8 cellular contexts compared by ENCODE assay signal in the genomic region with DNA sequence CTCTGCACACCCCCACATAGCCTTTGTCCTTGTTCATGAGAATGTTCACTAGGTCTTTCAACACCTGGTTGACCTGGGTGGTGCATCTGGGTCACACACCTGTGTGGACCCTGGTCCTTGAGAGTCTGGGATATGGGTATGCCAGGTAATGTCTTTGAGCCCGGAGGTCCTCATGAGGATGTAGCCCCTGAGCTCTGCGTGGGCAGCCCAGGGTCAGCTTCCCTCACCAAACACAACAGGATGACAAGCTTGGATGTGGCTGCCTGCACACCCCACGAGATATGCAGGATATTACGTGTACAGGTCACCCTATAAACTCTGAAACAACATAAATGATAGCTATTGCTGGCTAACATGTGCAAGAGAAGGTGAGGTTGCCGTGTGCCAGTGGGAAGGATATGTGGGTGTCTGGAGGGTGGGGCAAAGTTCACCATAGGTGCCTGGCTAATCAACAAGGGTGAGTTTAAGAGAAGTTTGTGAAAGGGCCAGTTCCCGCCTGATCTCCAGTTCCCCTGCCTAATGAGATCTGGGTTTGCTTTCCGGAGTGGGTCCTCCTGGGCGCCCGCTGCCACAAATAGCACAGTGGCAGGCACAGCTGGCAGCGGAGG. TPM values are rescaled to one million over a fixed set of nuclear protein-coding genes. Genes with fewer than 3 reads are reported as not detected.
DNase-seq lines count a peak whose midpoint lies in the region; ATAC-seq and TF ChIP-seq lines count a peak whose summit lies in the region.

No MANE protein-coding gene starts in this region.

- no peak for DNase-seq in WERI-Rb-1
- DNase-seq in left ventricle myocardium inferior = no peak
- no peak for DNase-seq in sigmoid colon
- no peak for DNase-seq in NCI-H146 treated with DMSO at 0.1 percent for 48 hours (lab: John Stamatoyannopoulos, UW; ENCODE audit: unreplicated experiment)
- no peak for DNase-seq in HCEC 1CT

- no peak for TF ChIP-seq CTCF in GM12875 (IDR thresholded peaks at IDR 0.05; ENCODE audit: borderline replicate concordance, insufficient read depth, low read depth, low read length)
- TF ChIP-seq CTCF in WERI-Rb-1 (IDR thresholded peaks at IDR 0.05; ENCODE audit: low read depth, low read length) = no peak
- no peak for TF ChIP-seq CTCF in left ventricle myocardium inferior (IDR thresholded peaks at IDR 0.05; ENCODE audit: borderline replicate concordance)
- no peak for TF ChIP-seq CTCF in sigmoid colon (IDR thresholded peaks at IDR 0.05)

- 20 to 21% methylated on average over 10 of the region's 10 CpGs for WGBS in sigmoid colon, 2 donors

- no peaks in the 10 kb centered on the region for H3K9me3 ChIP-seq in WERI-Rb-1 (ENCODE audit: severe bottlenecking)
- H3K9me3 ChIP-seq in left ventricle myocardium inferior (replicated peaks) = no peaks in the 10 kb centered on the region
- H3K9me3 ChIP-seq in sigmoid colon = no peaks in the 10 kb centered on the region

- peaks cover 67% of the 10 kb centered on the region for H3K4me1 ChIP-seq in left ventricle myocardium inferior
- peaks cover 0 to 27% (median 20%) of the 10 kb centered on the region in 4 donors for H3K4me1 ChIP-seq in sigmoid colon

- TF ChIP-seq EP300 in sigmoid colon (IDR thresholded peaks at IDR 0.05) = no peak

- intact Hi-C loops in left ventricle myocardium inferior (cut with micrococcal nuclease) = no loop called here
- intact Hi-C loops in sigmoid colon (cut with DNase I) = loop anchor here (2.0 kb wide), 1 partner anchor 122 kb away; no protein-coding TSS in a partner anchor

- ATAC-seq in GM21737 (IDR thresholded peaks at IDR 0.05; ENCODE audit: unreplicated experiment) = no peak
- no peak for ATAC-seq in GM21526 (IDR thresholded peaks at IDR 0.05; ENCODE audit: low FRiP score, unreplicated experiment)

- H3K27ac ChIP-seq in WERI-Rb-1 (no peak overlapping the region), left ventricle myocardium inferior (replicated peaks) (peak overlapping the region; percentile 95), sigmoid colon (peak overlapping the region; percentile 86 to 95 (median 92))

- peak overlapping the region; percentile 92 for H3K4me3 ChIP-seq in GM12875 (ENCODE audit: low read depth, low read length)
- H3K4me3 ChIP-seq in WERI-Rb-1 (ENCODE audit: low read depth, low read length) = peak overlapping the region; percentile 72
- H3K4me3 ChIP-seq in left ventricle myocardium inferior = peak overlapping the region; percentile 79
- H3K4me3 ChIP-seq in sigmoid colon = peak overlapping the region; percentile 59 to 97 (median 84)

- no peaks in the 10 kb centered on the region for H3K27me3 ChIP-seq in WERI-Rb-1 (ENCODE audit: insufficient read depth, low read depth, severe bottlenecking)
- no peaks in the 10 kb centered on the region for H3K27me3 ChIP-seq in left ventricle myocardium inferior (ENCODE audit: low read depth)
- no peaks in the 10 kb centered on the region for H3K27me3 ChIP-seq in sigmoid colon

- no peak for TF ChIP-seq POLR2A in sigmoid colon (IDR thresholded peaks at IDR 0.05)

- H3K36me3 ChIP-seq in WERI-Rb-1 (peaks cover 17% of the 10 kb centered on the region), left ventricle myocardium inferior (peaks cover 15% of the 10 kb centered on the region), sigmoid colon (peaks cover 0 to 9% (median 0%) of the 10 kb centered on the region in 4 donors)

RNA-seq across cellular contexts. Expression of a gene that starts 1.3 kb away (rescaled TPM):
- total RNA-seq in left ventricle myocardium inferior (101 TPM), sigmoid colon (10 to 100 TPM; 16.6 to 21.4 (median 20.6) TPM)
- polyA plus RNA-seq in sigmoid colon = 10 to 100 TPM in 2 of 3 donors, 1 to 10 TPM in 1; 7.8 to 22.7 (median 12.0) TPM
